Comparison of ENCODE assay signal across 9 cellular contexts in the genomic region with DNA sequence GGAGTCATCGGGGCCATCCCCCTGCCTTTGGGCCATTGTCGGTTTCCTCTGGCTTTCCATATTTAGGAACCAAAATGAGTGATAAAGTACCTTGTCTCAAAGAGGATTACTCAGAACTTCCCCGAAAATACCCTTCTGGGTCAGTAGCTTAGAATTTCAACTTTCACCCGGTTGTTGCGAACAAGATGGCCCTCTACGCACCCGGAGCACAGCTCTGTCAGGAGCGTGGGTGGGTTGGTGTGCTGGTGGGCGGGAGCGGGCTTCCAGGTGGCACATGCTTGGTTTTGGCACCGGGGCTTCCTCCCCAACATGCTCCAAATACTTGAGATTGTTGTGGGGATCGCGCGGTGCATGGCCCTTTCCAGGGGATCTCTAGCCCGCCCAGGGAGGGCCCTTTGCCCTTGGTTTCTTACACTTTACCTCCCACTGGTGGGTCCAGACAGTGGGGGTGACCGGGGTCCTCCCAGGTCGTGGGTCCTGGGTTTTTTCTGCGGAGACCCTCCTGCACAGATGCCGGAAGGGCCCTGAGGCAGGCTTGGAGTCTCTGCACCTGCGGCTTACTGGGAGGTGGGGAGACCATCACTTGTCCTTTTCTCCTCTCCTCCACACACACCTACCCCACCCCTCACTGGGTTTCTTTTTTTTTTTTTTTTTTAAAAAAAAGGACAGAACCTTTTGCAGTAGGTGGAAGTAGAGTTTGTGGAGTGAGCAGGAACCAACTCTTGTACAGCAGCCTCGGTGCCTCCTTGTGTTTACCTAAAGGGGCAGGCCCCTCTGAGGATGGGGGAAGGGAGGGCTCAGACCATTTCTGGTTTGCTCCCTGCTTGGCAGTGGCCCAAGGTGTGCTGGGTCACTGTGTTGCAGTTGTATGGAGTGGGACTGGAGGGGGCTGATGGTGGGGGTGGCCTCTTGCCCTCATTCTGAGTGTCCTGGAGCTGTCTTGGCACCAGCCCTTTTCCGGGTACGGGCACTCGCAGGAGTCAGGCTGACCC.
DNase-seq lines count a peak whose midpoint lies in the region; ATAC-seq and TF ChIP-seq lines count a peak whose summit lies in the region.
"Had no signal": no experiment of that assay in that cellular context is flagged by ENCODE, and none has a peak within 500 bp of the region (broad histone marks: within the 10 kb centered on the region; RNA-seq: fewer than 3 reads in every experiment).

No MANE protein-coding gene starts in this region.

- no peak for TF ChIP-seq EP300 in tibial nerve (IDR thresholded peaks at IDR 0.05)

- 65 to 66% methylated on average over 22 to 23 of the region's 24 CpGs for WGBS in tibial nerve, 2 donors

- no peak overlapping the region for H3K9ac ChIP-seq in iPS-18a (ENCODE audit: low read length)

- CTCF ChIA-PET in T-cell (lab: Charles Lee), result interaction anchor here (0.6 kb wide), 2 partner anchors 14 to 953 kb away, joined by 3 read pairs; no protein-coding TSS in a partner anchor

- DNase-seq in T-helper 1 cell (no peak), T-cell (no peak), tibial nerve (ENCODE audit: low spot score in 2 of 2) (no peak), putamen (ENCODE audit: low spot score) (no peak), NCI-H128 (lab: John Stamatoyannopoulos, UW; ENCODE audit: unreplicated experiment) (no peak)
- DNase-seq: DND-41 had no signal

- peaks cover 12% of the 10 kb centered on the region for H3K4me1 Mint-ChIP-seq in T-helper 1 cell treated with Interleukin-12 subunit alpha and Interleukin-12 subunit beta and Interleukin-4 antibody, amounts not matched to agents 30 μg/mL and 1 μg/mL, for 36 hours (ENCODE audit: low read depth)
- H3K4me1 Mint-ChIP-seq in T-cell, result peaks cover 14 to 22% (median 16%) of the 10 kb centered on the region in 3 donors

- no peaks in the 10 kb centered on the region for H3K9me3 Mint-ChIP-seq in T-helper 1 cell treated with Interleukin-12 subunit alpha and Interleukin-12 subunit beta and Interleukin-4 antibody, amounts not matched to agents 30 μg/mL and 1 μg/mL, for 36 hours
- H3K9me3 Mint-ChIP-seq in T-cell, result no peaks in the 10 kb centered on the region

- H3K4me3 ChIP-seq in iPS-18a (ENCODE audit: low read length) (peak overlapping the region; percentile 7), tibial nerve (no peak overlapping the region)

- peaks cover 42% of the 10 kb centered on the region for H3K27me3 Mint-ChIP-seq in T-helper 1 cell treated with Interleukin-12 subunit alpha and Interleukin-12 subunit beta and Interleukin-4 antibody, amounts not matched to agents 30 μg/mL and 1 μg/mL, for 36 hours (ENCODE audit: low read depth)
- H3K27me3 Mint-ChIP-seq in T-cell, result peaks cover 0 to 16% of the 10 kb centered on the region in 2 donors

- H3K27ac Mint-ChIP-seq in T-helper 1 cell treated with Interleukin-12 subunit alpha and Interleukin-12 subunit beta and Interleukin-4 antibody, amounts not matched to agents 30 μg/mL and 1 μg/mL, for 36 hours, result peak overlapping the region; percentile 81
- H3K27ac Mint-ChIP-seq in T-cell, result peak overlapping the region; percentile 79 to 87

- no peak for TF ChIP-seq POLR2A in tibial nerve (IDR thresholded peaks at IDR 0.05)

- no peaks in the 10 kb centered on the region for H3K36me3 Mint-ChIP-seq in T-helper 1 cell treated with Interleukin-12 subunit alpha and Interleukin-12 subunit beta and Interleukin-4 antibody, amounts not matched to agents 30 μg/mL and 1 μg/mL, for 36 hours (ENCODE audit: low read depth)
- H3K36me3 Mint-ChIP-seq in T-cell, result no peaks in the 10 kb centered on the region

- no peaks in the 10 kb centered on the region for H3K36me3 ChIP-seq in iPS-18a (ENCODE audit: control insufficient read depth, low read depth, low read length)
- H3K36me3 ChIP-seq in tibial nerve, result no peaks in the 10 kb centered on the region

- TF ChIP-seq CTCF in tibial nerve (IDR thresholded peaks at IDR 0.05), result no peak

- H3K27me3 ChIP-seq in iPS-18a (ENCODE audit: control insufficient read depth, insufficient read depth, low read length) (peaks cover 32% of the 10 kb centered on the region), tibial nerve (peaks cover 0 to 8% of the 10 kb centered on the region in 2 donors)

- POLR2A ChIA-PET in T-cell (lab: Charles Lee), result no interaction called here

- H3K27ac ChIP-seq in iPS-18a (ENCODE audit: low read length) (no peak overlapping the region), tibial nerve (peak overlapping the region in 3 of 4 donors; percentile 5 to 78 (median 39))

- H3K4me1 ChIP-seq in iPS-18a (ENCODE audit: control insufficient read depth, low read depth, low read length) (peaks cover 20% of the 10 kb centered on the region), tibial nerve (peaks cover 0 to 62% (median 32%) of the 10 kb centered on the region in 4 donors)

- ATAC-seq in T-cell (replicated peaks in 1 of 4) (no peak), HG03159 (IDR thresholded peaks at IDR 0.05; ENCODE audit: unreplicated experiment) (no peak)

- H3K9me3 ChIP-seq in iPS-18a (ENCODE audit: control insufficient read depth, low read depth, low read length) (no peaks in the 10 kb centered on the region), tibial nerve (no peaks in the 10 kb centered on the region)

- H3K4me3 Mint-ChIP-seq in T-helper 1 cell treated with Interleukin-12 subunit alpha and Interleukin-12 subunit beta and Interleukin-4 antibody, amounts not matched to agents 30 μg/mL and 1 μg/mL, for 36 hours, result peak overlapping the region; percentile 72
- H3K4me3 Mint-ChIP-seq in T-cell, result peak overlapping the region; percentile 71 to 78 (median 77)
